Comparison of ENCODE assay signal across 16 cellular contexts in the genomic region with DNA sequence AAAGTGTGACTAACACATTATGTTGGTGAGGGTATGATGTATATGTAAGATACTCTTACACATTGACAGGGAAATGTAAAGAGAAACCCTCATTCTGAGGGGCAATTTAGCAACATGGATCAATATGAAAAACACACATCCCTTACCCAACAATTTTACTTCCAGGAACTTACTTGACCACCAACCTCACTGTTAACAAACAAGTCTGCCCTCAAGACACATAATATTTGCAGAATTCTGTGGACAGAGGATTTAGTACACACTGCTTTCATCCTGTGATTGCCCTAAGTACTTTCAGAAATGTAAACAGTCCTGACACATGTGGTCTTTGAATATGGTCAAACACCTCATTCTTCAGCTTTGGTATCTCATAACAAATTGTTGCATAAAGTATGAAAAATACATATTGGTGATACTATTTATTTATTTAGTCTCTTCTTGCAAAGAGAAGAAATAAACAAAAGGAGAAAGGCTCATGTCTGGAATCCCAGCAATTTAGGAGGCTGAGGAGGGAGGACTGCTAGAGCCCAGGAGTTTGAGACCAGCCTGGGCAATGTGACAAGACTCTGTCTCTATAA. TPM values are rescaled to one million over a fixed set of nuclear protein-coding genes. Genes with fewer than 3 reads are reported as not detected.
A peak's percentile ranks its signal among the peaks of the same experiment; 100 is the strongest.
DNase-seq lines count a peak whose midpoint lies in the region; ATAC-seq and TF ChIP-seq lines count a peak whose summit lies in the region.
"Had no signal": no experiment of that assay in that cellular context is flagged by ENCODE, and none has a peak within 500 bp of the region (broad histone marks: within the 10 kb centered on the region; RNA-seq: fewer than 3 reads in every experiment).

No MANE protein-coding gene starts in this region.

- no peak overlapping the region for H3K4me3 Mint-ChIP-seq in activated naive CD8-positive, alpha-beta T cell

- peak overlapping the region; percentile 14 to 91 (median 59); a peak in 20 of 22 replicates for H3K27ac ChIP-seq in BLaER1 treated with 17β-estradiol and CSF1 and Interleukin-3, amounts not matched to agents 10 nM and 100 nM
- H3K27ac ChIP-seq in layer of hippocampus (ENCODE audit: low read depth, low read length): peak overlapping the region; percentile 58

- peaks cover 51 to 99% (median 78%) of the 10 kb centered on the region in 10 experiments for H3K4me1 ChIP-seq in BLaER1 treated with 17β-estradiol and CSF1 and Interleukin-3, amounts not matched to agents 10 nM and 100 nM

- H3K27ac Mint-ChIP-seq in activated naive CD8-positive, alpha-beta T cell: peak overlapping the region; percentile 83

- H3K9me3 ChIP-seq in BLaER1 treated with 17β-estradiol and CSF1 and Interleukin-3, amounts not matched to agents 10 nM and 100 nM (replicated peaks in 1 of 11): peaks cover 0 to 32% (median 21%) of the 10 kb centered on the region in 11 experiments; a peak in 18 of 22 replicates

- H3K36me3 Mint-ChIP-seq in activated naive CD8-positive, alpha-beta T cell: peaks cover 2% of the 10 kb centered on the region

- TF ChIP-seq CTCF in GM13976 (IDR thresholded peaks at IDR 0.05; ENCODE audit: borderline replicate concordance, control extremely low read depth, extremely low read depth, insufficient read depth, missing control alignments): no peak

- in situ Hi-C loops in GM13976 (cut with MboI; ENCODE audit: low sequenced_read_pairs, unreplicated experiment): no loop called here

- peaks cover 47% of the 10 kb centered on the region for H3K4me1 Mint-ChIP-seq in activated naive CD8-positive, alpha-beta T cell (ENCODE audit: low read depth)

- H3K4me2 ChIP-seq in BLaER1 treated with 17β-estradiol and CSF1 and Interleukin-3, amounts not matched to agents 10 nM and 100 nM: peak overlapping the region; percentile 21 to 92 (median 59); a peak in 18 of 22 replicates

- no peaks in the 10 kb centered on the region for H3K27me3 ChIP-seq in BLaER1 treated with 17β-estradiol and CSF1 and Interleukin-3, amounts not matched to agents 10 nM and 100 nM
- H3K27me3 ChIP-seq in layer of hippocampus (ENCODE audit: control insufficient read depth, insufficient read depth, low read length): no peaks in the 10 kb centered on the region

- no peak overlapping the region for H3K4me3 ChIP-seq in BLaER1 treated with 17β-estradiol and CSF1 and Interleukin-3, amounts not matched to agents 10 nM and 100 nM
- H3K4me3 ChIP-seq: lung had no signal

- no peaks in the 10 kb centered on the region for H3K27me3 Mint-ChIP-seq in activated naive CD8-positive, alpha-beta T cell

- no peak for ATAC-seq in GM19455 (IDR thresholded peaks at IDR 0.05; ENCODE audit: unreplicated experiment)

- DNase-seq in HCEC 1CT (peak; percentile 61), GM13976 (ENCODE audit: low spot score) (no peak), A172 (ENCODE audit: low spot score) (no peak), middle frontal gyrus (ENCODE audit: extremely low spot score, low spot score) (no peak)
- DNase-seq: activated CD8-positive, alpha-beta memory T cell treated with anti-CD3 and anti-CD28 coated beads, Interleukin-2, amount 50 U/mL, for 48 hours; DND-41; NCI-H2029 treated with DMSO at 0.1 percent for 48 hours; posterior cingulate gyrus; trophoblast cell had no signal

- H3K9me3 Mint-ChIP-seq in activated naive CD8-positive, alpha-beta T cell (ENCODE audit: low read depth): no peaks in the 10 kb centered on the region

- peaks cover 0 to 92% (median 48%) of the 10 kb centered on the region in 11 experiments; a peak in 14 of 22 replicates for H4K20me1 ChIP-seq in BLaER1 treated with 17β-estradiol and CSF1 and Interleukin-3, amounts not matched to agents 10 nM and 100 nM

- H3K36me3 ChIP-seq in BLaER1 treated with 17β-estradiol and CSF1 and Interleukin-3, amounts not matched to agents 10 nM and 100 nM: peaks cover 0 to 62% (median 18%) of the 10 kb centered on the region in 11 experiments; a peak in 14 of 22 replicates

- peak overlapping the region in 7 of 11 experiments; percentile 9 to 51 (median 29); a peak in 7 of 22 replicates for H3K9ac ChIP-seq in BLaER1 treated with 17β-estradiol and CSF1 and Interleukin-3, amounts not matched to agents 10 nM and 100 nM

RNA-seq across cellular contexts. Expression of a gene that starts 6.9 kb away (rescaled TPM):
- total RNA-seq in A172 (2014; rRNA removed; shearing (Covaris generic)): 16.0 and 22.8 TPM in 2 replicates

RNA-seq across cellular contexts. Expression of a gene that starts 36.0 kb away (rescaled TPM):
- not detected in 2 replicates for total RNA-seq in A172 (2014; rRNA removed; shearing (Covaris generic))
- total RNA-seq: dermis microvascular lymphatic vessel endothelial cell; T-helper 1 cell treated with Interleukin-12 subunit alpha and Interleukin-12 subunit beta and Interleukin-4 antibody, amounts not matched to agents 30 ng/mL and 1 ng/mL, for 36 hours had no signal
